2 cellular contexts compared by ENCODE assay signal in the genomic region with DNA sequence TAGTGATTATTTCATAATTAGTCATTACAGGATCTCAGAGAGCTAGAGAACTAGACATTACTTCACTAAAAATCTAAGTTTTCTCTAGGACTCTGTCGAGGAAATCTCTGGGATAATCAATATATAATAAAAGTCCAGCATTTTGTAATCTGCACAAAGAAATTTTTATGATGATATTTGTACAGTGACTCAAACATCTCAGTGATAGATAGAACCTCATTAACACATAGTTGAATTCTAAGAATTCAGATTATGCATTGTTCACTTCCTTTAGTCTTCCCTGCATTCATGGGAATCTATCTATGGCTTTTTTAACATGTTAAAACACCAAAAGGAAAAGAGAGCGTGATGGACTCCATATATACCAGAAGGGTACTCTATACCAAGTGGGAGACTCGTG.
TF ChIP-seq lines count a peak whose summit lies in the region.

No MANE protein-coding gene starts in this region.

TF ChIP-seq in SK-N-SH, 30 proteins besides CTCF, POLR2A, EP300 and RAD21 (continued from another document):
- TF ChIP-seq, protein P1, sequence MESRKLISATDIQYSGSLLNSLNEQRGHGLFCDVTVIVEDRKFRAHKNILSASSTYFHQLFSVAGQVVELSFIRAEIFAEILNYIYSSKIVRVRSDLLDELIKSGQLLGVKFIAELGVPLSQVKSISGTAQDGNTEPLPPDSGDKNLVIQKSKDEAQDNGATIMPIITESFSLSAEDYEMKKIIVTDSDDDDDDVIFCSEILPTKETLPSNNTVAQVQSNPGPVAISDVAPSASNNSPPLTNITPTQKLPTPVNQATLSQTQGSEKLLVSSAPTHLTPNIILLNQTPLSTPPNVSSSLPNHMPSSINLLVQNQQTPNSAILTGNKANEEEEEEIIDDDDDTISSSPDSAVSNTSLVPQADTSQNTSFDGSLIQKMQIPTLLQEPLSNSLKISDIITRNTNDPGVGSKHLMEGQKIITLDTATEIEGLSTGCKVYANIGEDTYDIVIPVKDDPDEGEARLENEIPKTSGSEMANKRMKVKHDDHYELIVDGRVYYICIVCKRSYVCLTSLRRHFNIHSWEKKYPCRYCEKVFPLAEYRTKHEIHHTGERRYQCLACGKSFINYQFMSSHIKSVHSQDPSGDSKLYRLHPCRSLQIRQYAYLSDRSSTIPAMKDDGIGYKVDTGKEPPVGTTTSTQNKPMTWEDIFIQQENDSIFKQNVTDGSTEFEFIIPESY (IDR thresholded peaks at IDR 0.05; ENCODE audit: borderline replicate concordance, low read depth): no peak
- no peak for TF ChIP-seq RXRA (IDR thresholded peaks at IDR 0.05; ENCODE audit: borderline replicate concordance, low read depth)
- TF ChIP-seq, protein P2, sequence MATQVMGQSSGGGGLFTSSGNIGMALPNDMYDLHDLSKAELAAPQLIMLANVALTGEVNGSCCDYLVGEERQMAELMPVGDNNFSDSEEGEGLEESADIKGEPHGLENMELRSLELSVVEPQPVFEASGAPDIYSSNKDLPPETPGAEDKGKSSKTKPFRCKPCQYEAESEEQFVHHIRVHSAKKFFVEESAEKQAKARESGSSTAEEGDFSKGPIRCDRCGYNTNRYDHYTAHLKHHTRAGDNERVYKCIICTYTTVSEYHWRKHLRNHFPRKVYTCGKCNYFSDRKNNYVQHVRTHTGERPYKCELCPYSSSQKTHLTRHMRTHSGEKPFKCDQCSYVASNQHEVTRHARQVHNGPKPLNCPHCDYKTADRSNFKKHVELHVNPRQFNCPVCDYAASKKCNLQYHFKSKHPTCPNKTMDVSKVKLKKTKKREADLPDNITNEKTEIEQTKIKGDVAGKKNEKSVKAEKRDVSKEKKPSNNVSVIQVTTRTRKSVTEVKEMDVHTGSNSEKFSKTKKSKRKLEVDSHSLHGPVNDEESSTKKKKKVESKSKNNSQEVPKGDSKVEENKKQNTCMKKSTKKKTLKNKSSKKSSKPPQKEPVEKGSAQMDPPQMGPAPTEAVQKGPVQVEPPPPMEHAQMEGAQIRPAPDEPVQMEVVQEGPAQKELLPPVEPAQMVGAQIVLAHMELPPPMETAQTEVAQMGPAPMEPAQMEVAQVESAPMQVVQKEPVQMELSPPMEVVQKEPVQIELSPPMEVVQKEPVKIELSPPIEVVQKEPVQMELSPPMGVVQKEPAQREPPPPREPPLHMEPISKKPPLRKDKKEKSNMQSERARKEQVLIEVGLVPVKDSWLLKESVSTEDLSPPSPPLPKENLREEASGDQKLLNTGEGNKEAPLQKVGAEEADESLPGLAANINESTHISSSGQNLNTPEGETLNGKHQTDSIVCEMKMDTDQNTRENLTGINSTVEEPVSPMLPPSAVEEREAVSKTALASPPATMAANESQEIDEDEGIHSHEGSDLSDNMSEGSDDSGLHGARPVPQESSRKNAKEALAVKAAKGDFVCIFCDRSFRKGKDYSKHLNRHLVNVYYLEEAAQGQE (IDR thresholded peaks at IDR 0.05; ENCODE audit: low read depth, low read length): no peak
- no peak for TF ChIP-seq NFIC (IDR thresholded peaks at IDR 0.05; ENCODE audit: borderline replicate concordance)
- TF ChIP-seq GABPA (IDR thresholded peaks at IDR 0.05; ENCODE audit: low read depth): no peak

TF ChIP-seq in SK-N-SH treated with all-trans-retinoic acid at 6 μM for 48 hours, 23 proteins besides CTCF, POLR2A, EP300 and RAD21 (continued from another document):
- TF ChIP-seq PPARA (CRISPR knock-in tag; IDR thresholded peaks at IDR 0.05; ENCODE audit: borderline replicate concordance) (no peak), TCF4 (CRISPR knock-in tag; IDR thresholded peaks at IDR 0.05; ENCODE audit: borderline replicate concordance) (no peak), ZNF8 (CRISPR knock-in tag; IDR thresholded peaks at IDR 0.05) (no peak), GLIS3 (CRISPR knock-in tag; IDR thresholded peaks at IDR 0.05) (no peak), ESRRG (CRISPR knock-in tag; IDR thresholded peaks at IDR 0.05) (no peak), OSR1 (CRISPR knock-in tag; IDR thresholded peaks at IDR 0.05) (no peak), RARB (CRISPR knock-in tag; IDR thresholded peaks at IDR 0.05) (no peak), ISL1 (CRISPR knock-in tag; IDR thresholded peaks at IDR 0.05) (no peak), ZNF565 (CRISPR knock-in tag; conservative IDR thresholded peaks at IDR 0.05; ENCODE audit: low read depth) (no peak), ZFP30 (CRISPR knock-in tag; IDR thresholded peaks at IDR 0.05) (no peak)
- TF ChIP-seq, protein P3, sequence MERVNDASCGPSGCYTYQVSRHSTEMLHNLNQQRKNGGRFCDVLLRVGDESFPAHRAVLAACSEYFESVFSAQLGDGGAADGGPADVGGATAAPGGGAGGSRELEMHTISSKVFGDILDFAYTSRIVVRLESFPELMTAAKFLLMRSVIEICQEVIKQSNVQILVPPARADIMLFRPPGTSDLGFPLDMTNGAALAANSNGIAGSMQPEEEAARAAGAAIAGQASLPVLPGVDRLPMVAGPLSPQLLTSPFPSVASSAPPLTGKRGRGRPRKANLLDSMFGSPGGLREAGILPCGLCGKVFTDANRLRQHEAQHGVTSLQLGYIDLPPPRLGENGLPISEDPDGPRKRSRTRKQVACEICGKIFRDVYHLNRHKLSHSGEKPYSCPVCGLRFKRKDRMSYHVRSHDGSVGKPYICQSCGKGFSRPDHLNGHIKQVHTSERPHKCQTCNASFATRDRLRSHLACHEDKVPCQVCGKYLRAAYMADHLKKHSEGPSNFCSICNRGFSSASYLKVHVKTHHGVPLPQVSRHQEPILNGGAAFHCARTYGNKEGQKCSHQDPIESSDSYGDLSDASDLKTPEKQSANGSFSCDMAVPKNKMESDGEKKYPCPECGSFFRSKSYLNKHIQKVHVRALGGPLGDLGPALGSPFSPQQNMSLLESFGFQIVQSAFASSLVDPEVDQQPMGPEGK (CRISPR knock-in tag; IDR thresholded peaks at IDR 0.05; ENCODE audit: borderline replicate concordance): no peak
- TF ChIP-seq, protein P4, sequence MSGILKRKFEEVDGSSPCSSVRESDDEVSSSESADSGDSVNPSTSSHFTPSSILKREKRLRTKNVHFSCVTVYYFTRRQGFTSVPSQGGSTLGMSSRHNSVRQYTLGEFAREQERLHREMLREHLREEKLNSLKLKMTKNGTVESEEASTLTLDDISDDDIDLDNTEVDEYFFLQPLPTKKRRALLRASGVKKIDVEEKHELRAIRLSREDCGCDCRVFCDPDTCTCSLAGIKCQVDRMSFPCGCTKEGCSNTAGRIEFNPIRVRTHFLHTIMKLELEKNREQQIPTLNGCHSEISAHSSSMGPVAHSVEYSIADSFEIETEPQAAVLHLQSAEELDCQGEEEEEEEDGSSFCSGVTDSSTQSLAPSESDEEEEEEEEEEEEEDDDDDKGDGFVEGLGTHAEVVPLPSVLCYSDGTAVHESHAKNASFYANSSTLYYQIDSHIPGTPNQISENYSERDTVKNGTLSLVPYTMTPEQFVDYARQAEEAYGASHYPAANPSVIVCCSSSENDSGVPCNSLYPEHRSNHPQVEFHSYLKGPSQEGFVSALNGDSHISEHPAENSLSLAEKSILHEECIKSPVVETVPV (CRISPR knock-in tag; IDR thresholded peaks at IDR 0.05): no peak
- TF ChIP-seq, protein P5, sequence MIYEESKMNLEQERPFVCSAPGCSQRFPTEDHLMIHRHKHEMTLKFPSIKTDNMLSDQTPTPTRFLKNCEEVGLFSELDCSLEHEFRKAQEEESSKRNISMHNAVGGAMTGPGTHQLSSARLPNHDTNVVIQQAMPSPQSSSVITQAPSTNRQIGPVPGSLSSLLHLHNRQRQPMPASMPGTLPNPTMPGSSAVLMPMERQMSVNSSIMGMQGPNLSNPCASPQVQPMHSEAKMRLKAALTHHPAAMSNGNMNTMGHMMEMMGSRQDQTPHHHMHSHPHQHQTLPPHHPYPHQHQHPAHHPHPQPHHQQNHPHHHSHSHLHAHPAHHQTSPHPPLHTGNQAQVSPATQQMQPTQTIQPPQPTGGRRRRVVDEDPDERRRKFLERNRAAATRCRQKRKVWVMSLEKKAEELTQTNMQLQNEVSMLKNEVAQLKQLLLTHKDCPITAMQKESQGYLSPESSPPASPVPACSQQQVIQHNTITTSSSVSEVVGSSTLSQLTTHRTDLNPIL (CRISPR knock-in tag; IDR thresholded peaks at IDR 0.05; ENCODE audit: low read depth): no peak
